In the genomic region with DNA sequence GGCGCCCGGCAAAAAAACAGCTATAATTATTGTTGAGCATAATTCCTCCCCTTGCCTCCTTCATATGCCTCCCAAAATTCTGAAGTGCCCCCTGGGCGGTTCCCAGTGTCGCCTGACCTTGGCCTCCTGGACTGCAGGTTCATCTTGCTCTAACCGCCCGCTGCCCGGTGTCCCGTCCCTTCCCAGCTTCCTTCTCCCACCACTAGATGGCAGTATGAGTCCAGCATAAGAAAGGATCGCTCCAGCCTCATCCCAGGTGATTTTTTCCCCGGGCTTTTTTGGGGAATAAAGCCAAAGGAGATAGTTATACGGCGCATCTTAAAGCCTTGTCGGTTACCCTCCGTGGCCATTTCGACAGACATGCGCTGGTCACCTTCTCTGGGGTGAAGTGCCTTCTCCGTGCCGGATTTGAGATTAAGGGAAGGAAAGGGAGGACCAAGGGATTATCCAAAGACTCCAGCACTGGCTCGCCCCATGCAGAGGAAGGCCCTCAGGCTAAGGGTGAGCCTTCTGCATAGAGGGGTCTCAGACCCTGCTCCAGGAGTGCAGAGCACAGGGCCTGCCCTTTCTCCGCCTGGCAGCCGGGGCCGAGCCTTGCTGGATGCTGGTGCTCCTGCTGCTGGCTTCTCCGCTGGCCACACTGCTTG, we compare ENCODE assay signal across 8 cellular contexts.
A peak's percentile ranks its signal among the peaks of the same experiment; 100 is the strongest.
DNase-seq lines count a peak whose midpoint lies in the region; ATAC-seq and TF ChIP-seq lines count a peak whose summit lies in the region.

No MANE protein-coding gene starts in this region.

- ATAC-seq in HG02938 (IDR thresholded peaks at IDR 0.05; ENCODE audit: unreplicated experiment) = no peak

- TF ChIP-seq CTCF in epithelial cell of esophagus (IDR thresholded peaks at IDR 0.05; ENCODE audit: insufficient read depth, low read depth, low read length, missing control alignments) = peak; percentile 89

- H3K4me3 ChIP-seq in epithelial cell of esophagus (ENCODE audit: low read length) = no peak overlapping the region

- DNase-seq in D341Med (ENCODE audit: low spot score) (peak; percentile 87), HPDE6-E6E7 (ENCODE audit: extremely low spot score) (peak; percentile 72), NOMO-1 (lab: John Stamatoyannopoulos, UW; ENCODE audit: unreplicated experiment in 2 of 2) (peak; percentile 31 to 49), epithelial cell of esophagus (ENCODE audit: low read depth) (peak; percentile 74), midbrain (lab: John Stamatoyannopoulos, UW) (peak; percentile 80)
- peak; percentile 17 for DNase-seq in activated CD8-positive, alpha-beta memory T cell treated with anti-CD3 and anti-CD28 coated beads, Interleukin-2, amount 50 U/mL, for 1 hour (ENCODE audit: extremely low read depth)
- DNase-seq in stimulated activated naive CD4-positive, alpha-beta T cell treated with Interleukin-2 at 50 U/mL for 16 hours (lab: John Stamatoyannopoulos, UW) = peak; percentile 50

Comparison
In these comparisons a context has a peak if more than half of its experiments do, and no peak if none do; other contexts are left out.
1. DNase-seq: peak in every context shown above with its lines; median percentile 87 in D341Med; 80 in midbrain; 74 in epithelial cell of esophagus; 72 in HPDE6-E6E7; 50 in stimulated activated naive CD4-positive, alpha-beta T cell treated with Interleukin-2 at 50 U/mL for 16 hours; 40 in NOMO-1; 17 in activated CD8-positive, alpha-beta memory T cell treated with anti-CD3 and anti-CD28 coated beads, Interleukin-2, amount 50 U/mL, for 1 hour.